Comparison of ENCODE assay signal across 1 cellular context in the genomic region with DNA sequence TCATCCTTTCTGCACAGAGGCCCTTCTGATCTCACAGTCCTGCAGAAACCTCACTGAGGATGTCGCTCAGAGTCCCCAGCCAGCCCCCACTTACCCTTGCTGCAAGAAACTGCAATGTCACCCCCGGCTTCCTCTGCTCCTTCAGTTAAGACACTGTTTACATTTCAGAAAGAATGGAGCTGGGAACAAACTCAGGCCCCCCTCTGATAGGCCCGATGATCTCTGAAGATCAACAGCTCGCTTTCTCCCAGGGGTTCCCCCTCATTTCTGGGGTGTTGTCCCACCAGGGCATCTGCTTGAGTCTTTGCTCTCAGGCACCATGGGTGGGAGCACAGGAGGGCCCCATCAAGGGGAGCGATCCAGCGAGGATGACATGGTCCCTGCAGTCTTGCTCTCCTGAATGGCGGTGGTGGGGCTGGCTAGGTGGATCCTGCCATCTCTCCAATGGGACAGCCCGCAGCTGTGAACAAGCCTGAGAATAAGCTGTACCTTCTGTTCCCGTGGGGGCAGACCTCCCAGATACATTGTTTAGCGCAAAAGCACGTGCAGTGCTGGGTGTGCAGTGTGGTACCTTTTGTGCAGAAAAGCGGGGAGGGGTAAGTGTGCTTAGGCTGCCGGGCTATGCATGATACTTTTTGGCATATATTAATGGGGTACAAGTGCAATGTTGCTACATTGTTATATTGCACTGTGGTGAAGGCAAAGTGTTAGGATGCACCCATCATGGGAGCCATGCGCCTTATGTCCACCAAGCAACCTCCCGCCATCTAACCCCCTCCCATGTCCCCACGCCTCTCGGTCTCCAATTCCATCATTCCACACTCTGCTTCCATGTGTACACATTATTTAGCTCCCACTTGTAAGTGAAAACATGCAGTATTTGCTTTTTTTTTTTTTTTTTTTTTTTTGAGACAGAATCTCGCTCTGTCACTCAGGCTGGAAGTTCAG.
TF ChIP-seq lines count a peak whose summit lies in the region.

No MANE protein-coding gene starts in this region.

TF ChIP-seq in GM12891, 5 proteins besides CTCF, POLR2A, EP300 and RAD21:
- no peak for TF ChIP-seq SPI1 (IDR thresholded peaks at IDR 0.05; ENCODE audit: low read depth, low read length)
- no peak for TF ChIP-seq POLR2AphosphoS5 (IDR thresholded peaks at IDR 0.05; ENCODE audit: low read depth, low read length)
- no peak for TF ChIP-seq POU2F2 (IDR thresholded peaks at IDR 0.05; ENCODE audit: low read depth, low read length)
- TF ChIP-seq TAF1 (IDR thresholded peaks at IDR 0.05; ENCODE audit: low read depth, low read length): no peak
- TF ChIP-seq PAX5 (IDR thresholded peaks at IDR 0.05; ENCODE audit: insufficient read depth, low read length, severe bottlenecking): no peak
TF ChIP-seq in GM12891: peak in this region for 0.
